ENCODE assay signal across 8 cellular contexts in the genomic region with DNA sequence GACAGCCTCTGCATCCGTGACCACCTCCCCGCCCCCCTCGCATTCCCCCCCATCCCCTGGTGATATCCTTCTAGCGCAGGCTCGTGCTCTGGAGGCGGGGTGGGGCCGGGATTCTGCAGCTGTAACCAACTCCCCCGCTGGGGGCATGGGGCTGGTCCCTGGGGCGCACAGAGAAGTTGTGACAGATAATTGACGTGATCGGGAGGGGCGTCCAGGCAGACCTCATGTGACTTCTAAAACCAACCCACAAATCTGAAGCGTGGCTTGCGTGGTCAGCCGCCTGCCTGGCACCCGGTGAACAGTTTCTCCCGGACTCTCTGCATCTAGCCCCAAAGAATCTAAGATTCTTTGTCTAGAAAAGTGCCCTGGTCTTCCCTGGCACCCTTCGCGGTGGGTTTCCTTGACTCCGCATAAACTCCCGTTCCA.
DNase-seq lines count a peak whose midpoint lies in the region; ATAC-seq and TF ChIP-seq lines count a peak whose summit lies in the region.

No MANE protein-coding gene starts in this region.

- no peaks in the 10 kb centered on the region for H3K4me1 ChIP-seq in mesodermal cell (ENCODE audit: control insufficient read depth, insufficient read depth, low read length, poor library complexity, severe bottlenecking)
- H3K4me1 ChIP-seq in upper lobe of right lung: peaks cover 11% of the 10 kb centered on the region

- H3K4me3 Mint-ChIP-seq in effector memory CD8-positive, alpha-beta T cell: peak overlapping the region; percentile 37 to 69

- peaks cover 0 to 3% of the 10 kb centered on the region in 2 donors for H3K9me3 Mint-ChIP-seq in effector memory CD8-positive, alpha-beta T cell

- H3K36me3 Mint-ChIP-seq in effector memory CD8-positive, alpha-beta T cell (ENCODE audit: insufficient read depth): peaks cover 3% of the 10 kb centered on the region

- no peak overlapping the region for H3K27ac Mint-ChIP-seq in effector memory CD8-positive, alpha-beta T cell

- peak overlapping the region; percentile 49 for H3K4me3 ChIP-seq in mesodermal cell (ENCODE audit: extremely low read depth, insufficient read depth, low read length, poor library complexity, severe bottlenecking)
- peak overlapping the region; percentile 52 for H3K4me3 ChIP-seq in upper lobe of right lung

- no peak for TF ChIP-seq CTCF in upper lobe of right lung (IDR thresholded peaks at IDR 0.05)

- no peak for ATAC-seq in effector memory CD8-positive, alpha-beta T cell (replicated peaks)
- ATAC-seq in upper lobe of right lung (peak; percentile 39), GM18498 (IDR thresholded peaks at IDR 0.05; ENCODE audit: unreplicated experiment) (no peak), GM21737 (IDR thresholded peaks at IDR 0.05; ENCODE audit: unreplicated experiment) (no peak), HG03442 (IDR thresholded peaks at IDR 0.05; ENCODE audit: unreplicated experiment) (no peak)

- peak; percentile 2 for DNase-seq in stimulated activated CD4-positive, alpha-beta T cell treated with anti-CD3 and anti-CD28 coated beads, Interleukin-12 subunit alpha, Interleukin-12 subunit beta, amount 100 ng/mL, for 4 hours
- DNase-seq in stimulated activated CD4-positive, alpha-beta T cell treated with anti-CD3 and anti-CD28 coated beads, Interleukin-2, amount 100 ng/mL, for 48 hours: no peak
- DNase-seq in effector memory CD8-positive, alpha-beta T cell: no peak
- DNase-seq in upper lobe of right lung: no peak

- H3K9me3 ChIP-seq in mesodermal cell (ENCODE audit: control insufficient read depth, low read length) (no peaks in the 10 kb centered on the region), upper lobe of right lung (no peaks in the 10 kb centered on the region)

- peaks cover 4 to 7% of the 10 kb centered on the region in 2 donors for H3K4me1 Mint-ChIP-seq in effector memory CD8-positive, alpha-beta T cell (ENCODE audit: low read depth in 2 of 2)

- peak overlapping the region; percentile 69 for H3K27ac ChIP-seq in mesodermal cell (ENCODE audit: low read depth, low read length, severe bottlenecking)
- H3K27ac ChIP-seq in upper lobe of right lung: peak overlapping the region; percentile 55

- intact Hi-C loops in upper lobe of right lung (cut with DNase I): no loop called here

- peaks cover 46 to 66% of the 10 kb centered on the region in 2 donors for H3K27me3 Mint-ChIP-seq in effector memory CD8-positive, alpha-beta T cell

- peaks cover 8% of the 10 kb centered on the region for H3K27me3 ChIP-seq in upper lobe of right lung

- H3K36me3 ChIP-seq in mesodermal cell (ENCODE audit: control insufficient read depth, insufficient read depth, low read length): no peaks in the 10 kb centered on the region
- H3K36me3 ChIP-seq in upper lobe of right lung: no peaks in the 10 kb centered on the region

- WGBS in mesodermal cell (ENCODE audit: insufficient coverage in 2 of 2), 2 experiments: 0 to 2% methylated on average over 10 to 15 of the region's 21 CpGs
